ENCODE assay signal across 1 cellular context in the genomic region with DNA sequence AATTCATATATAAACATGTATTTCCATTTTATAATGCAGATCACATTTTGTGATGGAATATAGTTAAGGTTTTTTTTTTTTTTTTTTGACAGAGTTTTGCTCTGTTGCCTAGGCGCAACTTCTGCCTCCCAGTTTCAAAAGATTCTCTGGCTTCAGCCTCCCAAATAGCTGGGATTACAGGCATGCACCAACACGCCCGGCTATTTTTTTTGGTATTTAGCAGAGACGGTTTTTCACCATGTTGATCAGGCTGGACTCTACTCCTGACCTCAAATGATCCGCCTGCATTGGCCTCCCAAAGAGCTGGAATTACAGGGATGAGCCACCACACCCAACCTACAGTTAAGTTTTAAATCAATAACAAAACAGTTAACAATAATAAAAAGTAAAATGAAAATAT.
TF ChIP-seq lines count a peak whose summit lies in the region.

No MANE protein-coding gene starts in this region.

TF ChIP-seq in GM23338, 12 proteins besides CTCF, POLR2A, EP300 and RAD21 (continued from another document):
- no peak for TF ChIP-seq ZNF331 (CRISPR knock-in tag; IDR thresholded peaks at IDR 0.05; ENCODE audit: low read depth)
- no peak for TF ChIP-seq JUNB (IDR thresholded peaks at IDR 0.05; ENCODE audit: unreplicated experiment)
